17 cellular contexts compared by ENCODE assay signal in the genomic region with DNA sequence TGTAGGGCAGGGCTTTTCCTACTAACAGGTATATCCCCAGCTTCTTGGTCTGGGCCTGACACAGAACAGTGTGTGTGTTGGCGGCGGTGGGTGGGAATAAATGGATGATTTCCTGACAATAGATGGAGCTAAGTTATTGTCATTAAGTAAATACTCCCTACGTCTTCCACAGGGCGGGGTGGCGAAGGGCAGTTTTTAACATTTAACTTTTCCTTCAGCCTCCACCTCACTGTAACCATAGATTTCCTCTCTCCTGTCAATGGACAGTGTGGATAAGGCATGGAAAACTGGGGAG. TPM values are rescaled to one million over a fixed set of nuclear protein-coding genes. Genes with fewer than 3 reads are reported as not detected.
DNase-seq lines count a peak whose midpoint lies in the region; ATAC-seq and TF ChIP-seq lines count a peak whose summit lies in the region.
"Had no signal": no experiment of that assay in that cellular context is flagged by ENCODE, and none has a peak within 500 bp of the region (broad histone marks: within the 10 kb centered on the region; RNA-seq: fewer than 3 reads in every experiment).

No MANE protein-coding gene starts in this region.

- TF ChIP-seq CTCF in heart left ventricle (IDR thresholded peaks at IDR 0.05) (no peak), DOHH2 (IDR thresholded peaks at IDR 0.05; ENCODE audit: low read depth, low read length, poor library complexity, severe bottlenecking) (no peak), esophagus muscularis mucosa (IDR thresholded peaks at IDR 0.05) (no peak)

- no peak for DNase-seq in heart left ventricle
- DNase-seq in left cardiac atrium: no peak
- DNase-seq in activated naive CD8-positive, alpha-beta T cell treated with anti-CD3 and anti-CD28 coated beads for 36 hours: no peak
- no peak for DNase-seq in NCI-H2029 treated with DMSO at 0.1 percent for 48 hours (lab: John Stamatoyannopoulos, UW)
- no peak for DNase-seq in esophagus muscularis mucosa (ENCODE audit: extremely low spot score)
- DNase-seq: glutamatergic neuron, ovary, SHP77 treated with DMSO at 0.1 percent for 48 hours, stomach, WERI-Rb-1 had no signal

- H3K9me3 ChIP-seq in heart left ventricle (no peaks in the 10 kb centered on the region), DOHH2 (ENCODE audit: control insufficient read depth, insufficient read depth, low read length) (no peaks in the 10 kb centered on the region), subcutaneous abdominal adipose tissue (ENCODE audit: control insufficient read depth in 5 of 5, low read length in 5 of 5) (no peaks in the 10 kb centered on the region), esophagus muscularis mucosa (no peaks in the 10 kb centered on the region)
- H3K9me3 ChIP-seq: ovary, stomach had no signal

- peaks cover 0 to 11% (median 4%) of the 10 kb centered on the region in 12 donors for H3K4me1 ChIP-seq in heart left ventricle
- H3K4me1 ChIP-seq in DOHH2 (ENCODE audit: control insufficient read depth, low read length): peaks cover 9% of the 10 kb centered on the region
- peaks cover 0 to 12% (median 0%) of the 10 kb centered on the region in 5 donors for H3K4me1 ChIP-seq in subcutaneous abdominal adipose tissue (ENCODE audit: control insufficient read depth in 5 of 5, insufficient read depth in 5 of 5, low read length in 5 of 5)
- H3K4me1 ChIP-seq in esophagus muscularis mucosa: peaks cover 0 to 6% (median 2%) of the 10 kb centered on the region in 4 donors

- peak overlapping the region; percentile 58 for H3K27ac Mint-ChIP-seq in activated naive CD8-positive, alpha-beta T cell treated with anti-CD3 and anti-CD28 coated beads for 36 hours
- H3K27ac Mint-ChIP-seq: activated T-cell treated with anti-CD3 and anti-CD28 coated beads, Interleukin-2, amount 50 U/mL, for 72 hours; natural killer cell treated with Interleukin-12 subunit alpha and Interleukin-12 subunit beta and Interleukin-15 and Interleukin-18, amount 100 ng/mL, for 72 hours had no signal

- H3K27me3 Mint-ChIP-seq in activated naive CD8-positive, alpha-beta T cell treated with anti-CD3 and anti-CD28 coated beads for 36 hours: no peaks in the 10 kb centered on the region
- H3K27me3 Mint-ChIP-seq: natural killer cell treated with Interleukin-12 subunit alpha and Interleukin-12 subunit beta and Interleukin-15 and Interleukin-18, amount 100 ng/mL, for 72 hours had no signal

- TF ChIP-seq EP300 in esophagus muscularis mucosa (IDR thresholded peaks at IDR 0.05): no peak

- ATAC-seq in heart left ventricle (peak in 2 of 4 donors; percentile 36 to 60), left cardiac atrium (no peak), HG02981 (IDR thresholded peaks at IDR 0.05; ENCODE audit: unreplicated experiment) (no peak)

- TF ChIP-seq POLR2A in heart left ventricle (IDR thresholded peaks at IDR 0.05) (no peak), esophagus muscularis mucosa (IDR thresholded peaks at IDR 0.05; ENCODE audit: low read depth) (no peak)

- WGBS in heart left ventricle, 4 donors: 53 to 61% (median 57%) methylated on average over 5 of the region's 5 CpGs
- WGBS in esophagus muscularis mucosa: 81% methylated on average over 5 of the region's 5 CpGs

- H3K36me3 Mint-ChIP-seq in activated naive CD8-positive, alpha-beta T cell treated with anti-CD3 and anti-CD28 coated beads for 36 hours: no peaks in the 10 kb centered on the region
- H3K36me3 Mint-ChIP-seq: natural killer cell treated with Interleukin-12 subunit alpha and Interleukin-12 subunit beta and Interleukin-15 and Interleukin-18, amount 100 ng/mL, for 72 hours had no signal

- H3F3A ChIP-seq in DOHH2 (ENCODE audit: control insufficient read depth, insufficient read depth): no peaks in the 10 kb centered on the region

- intact Hi-C loops in heart left ventricle (cut with DNase I): loop anchor here in 7 of 10 donors (1.0 to 10.0 kb wide), 9 partner anchors 64 to 379 kb away; partner anchors contain the start of genes DNHD1 (in 1 of the 7) and HPX (in 1 of the 7)
- intact Hi-C loops in left cardiac atrium (cut with DNase I): loop anchor here (2.0 to 10.0 kb wide), 3 partner anchors 64 to 326 kb away; partner anchors contain the start of gene HPX (in 1 of the 2)
- intact Hi-C loops in esophagus muscularis mucosa (cut with DNase I): loop anchor here (5.0 to 10.0 kb wide), 2 partner anchors 129 to 326 kb away; no protein-coding TSS in a partner anchor

- H3K4me3 ChIP-seq in heart left ventricle: peak overlapping the region in 1 of 12 donors; percentile 19
- 0 out of 2 replicates have a peak overlapping the region, but pooled peaks have one; percentile 28 for H3K4me3 ChIP-seq in DOHH2 (ENCODE audit: low read length)
- H3K4me3 ChIP-seq in subcutaneous abdominal adipose tissue (ENCODE audit: low read depth in 1 of 5, low read length in 5 of 5): peak overlapping the region in 3 of 5 donors; percentile 21 to 47 (median 23)
- no peak overlapping the region for H3K4me3 ChIP-seq in esophagus muscularis mucosa
- H3K4me3 ChIP-seq: coronary artery, ovary, stomach had no signal

- peaks cover 24% of the 10 kb centered on the region for H3K4me1 Mint-ChIP-seq in activated naive CD8-positive, alpha-beta T cell treated with anti-CD3 and anti-CD28 coated beads for 36 hours

- no peaks in the 10 kb centered on the region for H3K79me2 ChIP-seq in DOHH2 (ENCODE audit: control insufficient read depth, low read length)

- no peak overlapping the region for H3K4me3 Mint-ChIP-seq in activated naive CD8-positive, alpha-beta T cell treated with anti-CD3 and anti-CD28 coated beads for 36 hours
- H3K4me3 Mint-ChIP-seq: natural killer cell treated with Interleukin-12 subunit alpha and Interleukin-12 subunit beta and Interleukin-15 and Interleukin-18, amount 100 ng/mL, for 72 hours had no signal

- H3K9me3 Mint-ChIP-seq in activated naive CD8-positive, alpha-beta T cell treated with anti-CD3 and anti-CD28 coated beads for 36 hours: no peaks in the 10 kb centered on the region
- H3K9me3 Mint-ChIP-seq: activated T-cell treated with anti-CD3 and anti-CD28 coated beads, Interleukin-2, amount 50 U/mL, for 72 hours; natural killer cell treated with Interleukin-12 subunit alpha and Interleukin-12 subunit beta and Interleukin-15 and Interleukin-18, amount 100 ng/mL, for 72 hours had no signal

- H3K9me2 ChIP-seq in DOHH2 (replicated peaks; ENCODE audit: control insufficient read depth, low read length): no peaks in the 10 kb centered on the region

- H3K27me3 ChIP-seq in heart left ventricle (no peaks in the 10 kb centered on the region), DOHH2 (ENCODE audit: control insufficient read depth, low read length) (no peaks in the 10 kb centered on the region), subcutaneous abdominal adipose tissue (ENCODE audit: control insufficient read depth in 5 of 5, insufficient read depth in 4 of 5, low read length in 5 of 5) (no peaks in the 10 kb centered on the region), esophagus muscularis mucosa (no peaks in the 10 kb centered on the region)
- H3K27me3 ChIP-seq: ovary, stomach had no signal

- H3K27ac ChIP-seq in heart left ventricle (peak overlapping the region in 10 of 12 donors; percentile 6 to 76 (median 34)), DOHH2 (ENCODE audit: low read depth, low read length) (no peak overlapping the region), subcutaneous abdominal adipose tissue (ENCODE audit: low read depth, low read length) (peak overlapping the region; percentile 54), esophagus muscularis mucosa (replicated peaks in 1 of 4) (no peak overlapping the region)
- H3K27ac ChIP-seq: coronary artery, KMS-11, ovary, stomach, WERI-Rb-1 had no signal

- H3K9ac ChIP-seq in subcutaneous abdominal adipose tissue (ENCODE audit: low read length in 5 of 5): peak overlapping the region in 1 of 5 donors; percentile 5
- H3K9ac ChIP-seq: KMS-11 had no signal

- peak overlapping the region; percentile 33 for H3K4me2 ChIP-seq in DOHH2 (ENCODE audit: low read length)
- H3K4me2 ChIP-seq: KMS-11 had no signal

- H3K36me3 ChIP-seq in heart left ventricle (no peaks in the 10 kb centered on the region), DOHH2 (ENCODE audit: control insufficient read depth, low read length) (no peaks in the 10 kb centered on the region), subcutaneous abdominal adipose tissue (ENCODE audit: control insufficient read depth in 5 of 5, insufficient read depth in 5 of 5, low read length in 5 of 5) (no peaks in the 10 kb centered on the region), esophagus muscularis mucosa (no peaks in the 10 kb centered on the region)
- H3K36me3 ChIP-seq: ovary, stomach, WERI-Rb-1 had no signal

- H4K20me1 ChIP-seq in DOHH2 (ENCODE audit: control insufficient read depth, insufficient read depth, low read depth, low read length): no peaks in the 10 kb centered on the region

RNA-seq across cellular contexts. Expression of gene SMPD1, which starts 11.6 kb away (rescaled TPM):
- total RNA-seq in heart left ventricle (10 to 100 TPM; 53.8 to 92.3 (median 67.8) TPM), left cardiac atrium (10 to 100 TPM; 50.8 to 56.3 TPM), esophagus muscularis mucosa (10 to 100 TPM; 28.2 to 37.9 (median 30.8) TPM)
- 10 to 100 TPM; 56.2 to 64.9 TPM for polyA plus RNA-seq in heart left ventricle
- total RNA-seq in activated naive CD8-positive, alpha-beta T cell treated with anti-CD3 and anti-CD28 coated beads for 36 hours: 10 to 100 TPM; 12.9 to 16.9 TPM

RNA-seq across cellular contexts. Expression of gene APBB1, which starts 40.3 kb away (rescaled TPM):
- total RNA-seq in heart left ventricle (100 to 1,000 TPM in 2 of 9 donors, 10 to 100 TPM in 7; 50.3 to 101 (median 83.5) TPM), left cardiac atrium (10 to 100 TPM; 65.5 to 75.9 TPM), esophagus muscularis mucosa (100 to 1,000 TPM in 2 of 4 donors, 10 to 100 TPM in 2; 63.1 to 166 (median 109) TPM)
- 100 to 1,000 TPM in 1 of 2 donors, 10 to 100 TPM in 1; 69.5 to 103 TPM for polyA plus RNA-seq in heart left ventricle
- total RNA-seq in activated naive CD8-positive, alpha-beta T cell treated with anti-CD3 and anti-CD28 coated beads for 36 hours: 10 to 100 TPM; 29.2 to 32.3 TPM

RNA-seq across cellular contexts. Expression of gene CAVIN3, which starts 58.3 kb away (rescaled TPM):
- total RNA-seq in heart left ventricle: 100 to 1,000 TPM in 4 of 9 donors, 10 to 100 TPM in 5; 40.4 to 155 (median 86.7) TPM
- polyA plus RNA-seq in heart left ventricle: 100 to 1,000 TPM in 1 of 2 donors, 10 to 100 TPM in 1; 92.8 to 126 TPM
- total RNA-seq in left cardiac atrium: 10 to 100 TPM; 42.0 to 51.5 TPM
- total RNA-seq in activated naive CD8-positive, alpha-beta T cell treated with anti-CD3 and anti-CD28 coated beads for 36 hours: 10 to 100 TPM; 26.3 to 30.0 TPM
- 100 to 1,000 TPM; 172 to 298 (median 264) TPM for total RNA-seq in esophagus muscularis mucosa

Comparison
In these comparisons a context has a peak if more than half of its experiments do, and no peak if none do; other contexts are left out.
1. H3K27ac ChIP-seq: peak in heart left ventricle (10 of 12) and subcutaneous abdominal adipose tissue (single experiment); none in DOHH2 (single experiment) and esophagus muscularis mucosa (0 of 4).
2. H3K4me3 ChIP-seq: peak in DOHH2 (single experiment) and subcutaneous abdominal adipose tissue (3 of 5); none in esophagus muscularis mucosa (0 of 4).